Comparison of ENCODE assay signal across 1 cellular context in genomic region chr16:2968738-2969544, GRCh38.
TF ChIP-seq lines count a peak whose summit lies in the region.

PAQR4 (plus strand) TSS chr16:2969348; CDS start chr16:2969675, 327 bp downstream.

TF ChIP-seq in HepG2, 621 proteins besides CTCF, POLR2A, EP300 and RAD21 (continued from another document and continues in another):
- no peak for TF ChIP-seq TRIM22 (IDR thresholded peaks at IDR 0.05)
- peak; percentile 86 for TF ChIP-seq HOXD1 (CRISPR knock-in tag; IDR thresholded peaks at IDR 0.05)
- peak; percentile 62 for TF ChIP-seq ZNF451 (CRISPR knock-in tag; IDR thresholded peaks at IDR 0.05)
- TF ChIP-seq NR2F6 (IDR thresholded peaks at IDR 0.05), result peak; percentile 32; the same call in 1 of the 2 replicates
- TF ChIP-seq NR2F6 (CRISPR knock-in tag; IDR thresholded peaks at IDR 0.05), result peak; percentile 8; the same call in 1 of the 2 replicates
- 0 out of 2 replicates have a peak, but pooled peaks have one; percentile 58 for TF ChIP-seq BRF2 (CRISPR knock-in tag; IDR thresholded peaks at IDR 0.05)
- peak; percentile 98 for TF ChIP-seq HDAC1 (CRISPR knock-in tag; IDR thresholded peaks at IDR 0.05)
- TF ChIP-seq ZNF678 (CRISPR knock-in tag; IDR thresholded peaks at IDR 0.05), result peak; percentile 98; the same call in 1 of the 2 replicates
- TF ChIP-seq ZBTB42 (CRISPR knock-in tag; IDR thresholded peaks at IDR 0.05), result peak; percentile 94
- TF ChIP-seq ZFP82 (CRISPR knock-in tag; IDR thresholded peaks at IDR 0.05; ENCODE audit: borderline replicate concordance), result no peak; the same call in 1 of the 2 replicates
- peak; percentile 92 for TF ChIP-seq HNF1B (CRISPR knock-in tag; IDR thresholded peaks at IDR 0.05)
- TF ChIP-seq ZMAT5 (CRISPR knock-in tag; IDR thresholded peaks at IDR 0.05; ENCODE audit: borderline replicate concordance, low read depth), result no peak
- peak; percentile 73 to 79 for TF ChIP-seq HMGXB4 (CRISPR knock-in tag; IDR thresholded peaks at IDR 0.05; ENCODE audit: borderline replicate concordance in 1 of 2, low read depth in 1 of 2)
- TF ChIP-seq RCOR2 (CRISPR knock-in tag; IDR thresholded peaks at IDR 0.05), result peak; percentile 44; the same call in 1 of the 2 replicates
- peak; percentile 78 for TF ChIP-seq IRF2 (CRISPR knock-in tag; IDR thresholded peaks at IDR 0.05)
- TF ChIP-seq HOXA7 (CRISPR knock-in tag; IDR thresholded peaks at IDR 0.05), result peak; percentile 90; the same call in 1 of the 2 replicates
- TF ChIP-seq REXO4 (CRISPR knock-in tag; IDR thresholded peaks at IDR 0.05; ENCODE audit: borderline replicate concordance), result peak; percentile 50; the same call in 1 of the 2 replicates
- 0 out of 2 replicates have a peak, but pooled peaks have one; percentile 12 for TF ChIP-seq ZKSCAN5 (CRISPR knock-in tag; IDR thresholded peaks at IDR 0.05)
- no peak for TF ChIP-seq NFE2 (CRISPR knock-in tag; IDR thresholded peaks at IDR 0.05)
- TF ChIP-seq MZF1 (CRISPR knock-in tag; IDR thresholded peaks at IDR 0.05; ENCODE audit: borderline replicate concordance), result peak; percentile 86; the same call in 1 of the 2 replicates
- TF ChIP-seq ZNF574 (CRISPR knock-in tag; IDR thresholded peaks at IDR 0.05), result peak; percentile 88
- TF ChIP-seq JUND (CRISPR knock-in tag; IDR thresholded peaks at IDR 0.05), result 0 out of 2 replicates have a peak, but pooled peaks have one; percentile 44
- TF ChIP-seq ISL2 (CRISPR knock-in tag; IDR thresholded peaks at IDR 0.05), result peak; percentile 83
- TF ChIP-seq HNRNPUL1 (IDR thresholded peaks at IDR 0.05; ENCODE audit: low read depth, low read length), result no peak
- TF ChIP-seq ZNF556 (CRISPR knock-in tag; IDR thresholded peaks at IDR 0.05; ENCODE audit: borderline replicate concordance), result peak; percentile 96
- no peak for TF ChIP-seq PLRG1 (conservative IDR thresholded peaks at IDR 0.05)
- peak; percentile 56; the same call in 1 of the 2 replicates for TF ChIP-seq SOX5 (CRISPR knock-in tag; IDR thresholded peaks at IDR 0.05; ENCODE audit: borderline replicate concordance)
- peak; percentile 97 for TF ChIP-seq NFKBIZ (CRISPR knock-in tag; IDR thresholded peaks at IDR 0.05)
- TF ChIP-seq DMAP1 (CRISPR knock-in tag; IDR thresholded peaks at IDR 0.05), result peak; percentile 87
- no peak for TF ChIP-seq ZNF260 (CRISPR knock-in tag; IDR thresholded peaks at IDR 0.05; ENCODE audit: borderline replicate concordance, low read depth)
- TF ChIP-seq ARNT2 (CRISPR knock-in tag; IDR thresholded peaks at IDR 0.05; ENCODE audit: low read depth), result peak; percentile 98
- TF ChIP-seq GRHL1 (CRISPR knock-in tag; conservative IDR thresholded peaks at IDR 0.05), result no peak
- no peak for TF ChIP-seq MBNL3 (CRISPR knock-in tag; conservative IDR thresholded peaks at IDR 0.05)
- 0 out of 2 replicates have a peak, but pooled peaks have one; percentile 18 for TF ChIP-seq ZMYM2 (CRISPR knock-in tag; IDR thresholded peaks at IDR 0.05)
- peak; percentile 82 for TF ChIP-seq AKNA (CRISPR knock-in tag; IDR thresholded peaks at IDR 0.05; ENCODE audit: borderline replicate concordance)
- peak; percentile 71 for TF ChIP-seq SKI (IDR thresholded peaks at IDR 0.05; ENCODE audit: partially characterized antibody)
- TF ChIP-seq KAT2B (IDR thresholded peaks at IDR 0.05; ENCODE audit: borderline replicate concordance, low read depth, low read length), result no peak
- peak; percentile 83 for TF ChIP-seq PATZ1 (CRISPR knock-in tag; IDR thresholded peaks at IDR 0.05)
- peak; percentile 37 for TF ChIP-seq DR1 (CRISPR knock-in tag; IDR thresholded peaks at IDR 0.05)
- peak; percentile 68 for TF ChIP-seq MAX (IDR thresholded peaks at IDR 0.05)
- peak; percentile 81 for TF ChIP-seq MEIS2 (CRISPR knock-in tag; IDR thresholded peaks at IDR 0.05)
- TF ChIP-seq MXD4 (CRISPR knock-in tag; IDR thresholded peaks at IDR 0.05), result peak; percentile 96
